5 cellular contexts compared by ENCODE assay signal in the genomic region with DNA sequence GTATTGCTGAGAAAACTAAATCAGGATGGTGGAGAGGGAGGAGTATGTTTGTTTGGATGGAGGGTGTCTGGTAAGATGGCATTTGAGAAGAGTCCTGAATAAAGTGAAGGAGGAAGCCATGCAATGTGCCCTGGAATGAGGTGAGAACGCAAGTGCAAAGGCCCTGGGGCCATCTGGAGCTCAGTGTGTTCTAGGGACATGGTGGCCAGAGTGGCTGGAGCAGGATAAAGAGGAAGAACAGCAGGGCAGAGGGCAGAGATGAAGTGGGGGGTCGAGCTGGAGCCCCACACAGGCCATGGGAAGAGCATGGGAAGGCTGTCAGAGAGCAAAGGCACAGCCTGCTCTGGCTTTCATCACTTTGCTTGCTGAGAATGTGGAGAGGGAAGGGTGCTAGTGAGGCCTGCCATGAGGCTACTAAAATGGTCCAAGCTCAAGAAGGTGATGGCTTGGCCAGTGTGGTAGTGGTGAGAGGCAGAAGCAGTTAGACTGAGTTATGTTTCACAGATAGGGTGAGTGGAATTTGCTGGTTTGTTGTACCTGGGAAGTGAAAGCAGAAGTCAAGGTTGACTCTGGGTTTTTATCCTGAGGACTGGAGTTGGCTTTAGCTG.
"Had no signal": no experiment of that assay in that cellular context is flagged by ENCODE, and none has a peak within 500 bp of the region (broad histone marks: within the 10 kb centered on the region; RNA-seq: fewer than 3 reads in every experiment).

No MANE protein-coding gene starts in this region.

- H2AFZ ChIP-seq: GM23338 had no signal

- H3K4me2 ChIP-seq: GM23338 had no signal

- H3K4me3 ChIP-seq: GM23338 had no signal

- DNase-seq: H9, HCEC 1CT, HFFc6, KBM-7 had no signal

- ATAC-seq: GM23338 had no signal
